ENCODE assay signal across 10 cellular contexts in the genomic region with DNA sequence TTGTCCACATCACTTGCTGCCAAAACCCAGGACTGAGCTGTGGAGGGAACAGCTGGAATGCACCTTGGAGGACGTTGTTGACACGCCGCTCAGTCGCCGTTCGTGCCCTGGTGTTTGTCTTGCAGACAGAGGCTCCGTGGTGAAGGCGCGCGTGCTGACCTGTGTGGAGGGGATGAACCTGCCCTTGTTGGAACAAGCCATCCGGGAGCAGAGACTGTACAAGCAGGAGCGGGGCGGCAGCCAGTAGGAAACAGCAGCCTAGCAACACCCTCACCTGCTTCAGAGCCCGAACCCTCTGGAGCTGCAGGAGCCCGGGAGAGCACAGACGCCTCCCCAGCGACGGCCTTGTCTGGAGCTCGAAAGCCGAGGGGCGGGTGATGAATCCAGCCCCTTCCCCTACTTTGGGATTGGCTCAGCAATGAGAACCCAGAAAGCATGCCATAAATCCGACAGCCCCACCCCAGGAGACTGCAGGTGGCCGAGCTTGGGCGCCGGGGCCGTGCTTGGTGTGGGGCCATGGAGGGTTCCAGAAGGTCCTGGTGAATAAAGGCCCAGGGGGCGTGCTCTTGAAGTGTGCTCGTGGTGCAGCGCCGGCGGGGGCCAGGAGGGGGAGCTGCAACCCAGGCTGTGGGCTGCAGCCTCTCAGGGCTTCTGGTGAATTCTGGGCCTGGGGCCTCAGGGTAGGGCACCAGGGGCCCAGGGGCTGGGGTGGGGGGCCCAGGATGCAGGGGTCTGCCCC. TPM values are rescaled to one million over a fixed set of nuclear protein-coding genes. Genes with fewer than 3 reads are reported as not detected.
A peak's percentile ranks its signal among the peaks of the same experiment; 100 is the strongest.
DNase-seq lines count a peak whose midpoint lies in the region; ATAC-seq, FAIRE-seq and TF ChIP-seq lines count a peak whose summit lies in the region.
"Had no signal": no experiment of that assay in that cellular context is flagged by ENCODE, and none has a peak within 500 bp of the region (broad histone marks: within the 10 kb centered on the region; RNA-seq: fewer than 3 reads in every experiment).

No MANE protein-coding gene starts in this region.

- H3K9me3 Mint-ChIP-seq in WTC11: no peaks in the 10 kb centered on the region
- no peaks in the 10 kb centered on the region for H3K9me3 Mint-ChIP-seq in stimulated activated effector memory CD8-positive, alpha-beta T cell treated with anti-CD3 and anti-CD28 coated beads, Interleukin-12 subunit alpha, Interleukin-12 subunit beta, amount 100 ng/mL, for 72 hours
- H3K9me3 Mint-ChIP-seq: stimulated activated naive CD8-positive, alpha-beta T cell treated with anti-CD3 and anti-CD28 coated beads, Interleukin-15, Interleukin-2, amounts not matched to agents 100 ng/mL and 50 ng/mL, for 24 hours had no signal

- TF ChIP-seq RAD21 in IMR-90 (IDR thresholded peaks at IDR 0.05; ENCODE audit: low read length): peak; percentile 65

- H3K9me3 ChIP-seq in IMR-90 (ENCODE audit: control insufficient read depth, insufficient read depth, low read length) (no peaks in the 10 kb centered on the region), lower lobe of right lung (no peaks in the 10 kb centered on the region), aorta (ENCODE audit: control insufficient read depth, low read length) (no peaks in the 10 kb centered on the region)

- intact Hi-C loops in IMR-90 (cut with micrococcal nuclease): no loop called here
- intact Hi-C loops in lower lobe of right lung (cut with DNase I): loop anchor here (10.0 kb wide), 1 partner anchor 95 kb away; the partner anchor contains the start of gene MRPL38
- intact Hi-C loops in aorta (cut with DNase I): loop anchor here in 1 of 2 donors (5.0 kb wide), 1 partner anchor 93 kb away; no protein-coding TSS in a partner anchor

- CTCF ChIA-PET in IMR-90 (lab: Yijun Ruan, JAX) (interaction anchor here (0.6 to 1.3 kb wide), 2 partner anchors 95 to 394 kb away, joined by 4 read pairs; no protein-coding TSS in a partner anchor), WTC11 (lab: Charles Lee) (interaction anchor here (0.5 to 6.0 kb wide), 58 partner anchors 9 to 397 kb away, joined by 3 to 112 read pairs (median 4); partner anchors contain the start of genes ACOX1, FBF1, GALR2 and MRPL38)

- no peak overlapping the region for H2AK9ac ChIP-seq in IMR-90 (replicated peaks; ENCODE audit: low read depth, low read length, poor library complexity)

- H3K4me3 Mint-ChIP-seq in WTC11: no peak overlapping the region
- H3K4me3 Mint-ChIP-seq in stimulated activated effector memory CD8-positive, alpha-beta T cell treated with anti-CD3 and anti-CD28 coated beads, Interleukin-12 subunit alpha, Interleukin-12 subunit beta, amount 100 ng/mL, for 72 hours: no peak overlapping the region
- H3K4me3 Mint-ChIP-seq: stimulated activated naive CD8-positive, alpha-beta T cell treated with anti-CD3 and anti-CD28 coated beads, Interleukin-15, Interleukin-2, amounts not matched to agents 100 ng/mL and 50 ng/mL, for 24 hours had no signal

- dilution Hi-C loops in IMR-90 (cut with HindIII; ENCODE audit: low sequenced_read_pairs, unreplicated experiment): no loop called here

- H3K4me3 ChIP-seq in IMR-90 (ENCODE audit: insufficient read depth, low read depth, low read length) (no peak overlapping the region), bronchial epithelial cell (ENCODE audit: low read depth, low read length) (no peak overlapping the region), lower lobe of right lung (no peak overlapping the region), aorta (ENCODE audit: low read length in 2 of 2) (no peak overlapping the region)

- H2BK15ac ChIP-seq in IMR-90 (ENCODE audit: low read depth, low read length): no peak overlapping the region

- H3K79me1 ChIP-seq in IMR-90 (ENCODE audit: low read depth in 1 of 2, low read length in 2 of 2): peaks cover 0 to 7% of the 10 kb centered on the region in 2 experiments; a peak in 1 of 4 replicates

- H4K91ac ChIP-seq in IMR-90 (ENCODE audit: insufficient read depth, low read depth, low read length): no peak overlapping the region

- no peak overlapping the region for H2BK5ac ChIP-seq in IMR-90 (ENCODE audit: low read depth, low read length, poor library complexity, severe bottlenecking)

- peak; percentile 17 for DNase-seq in COR-L47 (lab: John Stamatoyannopoulos, UW)
- peak; percentile 16 for DNase-seq in IMR-90
- peak; percentile 90 for DNase-seq in WTC11 (ENCODE audit: low spot score)
- peak; percentile 26 for DNase-seq in bronchial epithelial cell (ENCODE audit: low read depth)
- peak; percentile 68 for DNase-seq in lower lobe of right lung
- DNase-seq in stimulated activated effector memory CD8-positive, alpha-beta T cell treated with anti-CD3 and anti-CD28 coated beads, Interleukin-12 subunit alpha, Interleukin-12 subunit beta, amount 100 ng/mL, for 72 hours (ENCODE audit: low spot score in 2 of 2): peak; percentile 60 to 86
- DNase-seq in aorta: no peak

- H3K27ac Mint-ChIP-seq in WTC11: no peak overlapping the region; the same call in 1 of the 2 replicates
- no peak overlapping the region for H3K27ac Mint-ChIP-seq in stimulated activated effector memory CD8-positive, alpha-beta T cell treated with anti-CD3 and anti-CD28 coated beads, Interleukin-12 subunit alpha, Interleukin-12 subunit beta, amount 100 ng/mL, for 72 hours
- H3K27ac Mint-ChIP-seq: stimulated activated naive CD8-positive, alpha-beta T cell treated with anti-CD3 and anti-CD28 coated beads, Interleukin-15, Interleukin-2, amounts not matched to agents 100 ng/mL and 50 ng/mL, for 24 hours had no signal

- TF ChIP-seq CTCF in IMR-90 (conservative IDR thresholded peaks at IDR 0.05; ENCODE audit: low read depth, low read length) (peak; percentile 66), WTC11 (IDR thresholded peaks at IDR 0.05) (peak; percentile 81), bronchial epithelial cell (IDR thresholded peaks at IDR 0.05; ENCODE audit: insufficient read depth, low read length, severe bottlenecking) (peak; percentile 89), lower lobe of right lung (IDR thresholded peaks at IDR 0.05) (peak; percentile 67)

- H3K27ac ChIP-seq in IMR-90 (ENCODE audit: insufficient read depth, low read length): no peak overlapping the region
- H3K27ac ChIP-seq in lower lobe of right lung: peak overlapping the region; percentile 18
- H3K27ac ChIP-seq in aorta (ENCODE audit: low read depth in 1 of 2, low read length in 2 of 2): no peak overlapping the region

- no TSS peak for BruUV-seq in IMR-90 (replicated peaks; lab: Mats Ljungman, UMichigan)

- H3K9ac ChIP-seq in IMR-90 (ENCODE audit: low read depth, low read length): no peak overlapping the region

- H3K56ac ChIP-seq in IMR-90 (ENCODE audit: extremely low read depth, insufficient read depth, low read length): no peak overlapping the region

- H3K36me3 ChIP-seq in IMR-90 (ENCODE audit: control insufficient read depth, insufficient read depth, low read length): peaks cover 7% of the 10 kb centered on the region; the same call in 1 of the 2 replicates
- peaks cover 3% of the 10 kb centered on the region for H3K36me3 ChIP-seq in bronchial epithelial cell (ENCODE audit: control insufficient read depth, insufficient read depth, low read length)
- H3K36me3 ChIP-seq in lower lobe of right lung: peaks cover 22% of the 10 kb centered on the region
- peaks cover 0 to 1% of the 10 kb centered on the region in 2 donors for H3K36me3 ChIP-seq in aorta (ENCODE audit: control insufficient read depth in 1 of 2, insufficient read depth in 2 of 2, low read length in 1 of 2)

- H3K23ac ChIP-seq in IMR-90 (ENCODE audit: low read depth, low read length): no peak overlapping the region

- no peak overlapping the region for H3K4ac ChIP-seq in IMR-90 (ENCODE audit: low read depth, low read length)

- no peaks in the 10 kb centered on the region for H3K27me3 Mint-ChIP-seq in WTC11 (ENCODE audit: low read depth)
- H3K27me3 Mint-ChIP-seq: stimulated activated naive CD8-positive, alpha-beta T cell treated with anti-CD3 and anti-CD28 coated beads, Interleukin-15, Interleukin-2, amounts not matched to agents 100 ng/mL and 50 ng/mL, for 24 hours had no signal

- H4K20me1 ChIP-seq in IMR-90 (ENCODE audit: insufficient read depth, low read length): no peaks in the 10 kb centered on the region

- H3K4me1 ChIP-seq in IMR-90 (ENCODE audit: control insufficient read depth, insufficient read depth, low read length): peaks cover 11% of the 10 kb centered on the region
- H3K4me1 ChIP-seq in lower lobe of right lung: peaks cover 48% of the 10 kb centered on the region
- no peaks in the 10 kb centered on the region for H3K4me1 ChIP-seq in aorta (ENCODE audit: control insufficient read depth in 1 of 2, insufficient read depth in 2 of 2, low read length in 2 of 2)

- H3K14ac ChIP-seq in IMR-90 (replicated peaks; ENCODE audit: low read depth, low read length): no peak overlapping the region

- H2BK120ac ChIP-seq in IMR-90 (ENCODE audit: low read depth, low read length): no peak overlapping the region

- H3K18ac ChIP-seq in IMR-90 (ENCODE audit: low read depth, low read length): no peak overlapping the region

- H2AFZ ChIP-seq in IMR-90 (replicated peaks; ENCODE audit: low read length, poor library complexity): no peak overlapping the region

- H3K27me3 ChIP-seq in IMR-90 (ENCODE audit: control insufficient read depth, insufficient read depth, low read length) (no peaks in the 10 kb centered on the region), bronchial epithelial cell (ENCODE audit: control insufficient read depth, insufficient read depth, low read length) (no peaks in the 10 kb centered on the region), lower lobe of right lung (ENCODE audit: low read depth) (no peaks in the 10 kb centered on the region), aorta (ENCODE audit: control insufficient read depth in 1 of 2, insufficient read depth in 2 of 2, low read length in 1 of 2) (no peaks in the 10 kb centered on the region)

- no peak overlapping the region for H2AK5ac ChIP-seq in IMR-90 (ENCODE audit: low read depth, low read length)

- no peak for FAIRE-seq in bronchial epithelial cell (lab: Jason Lieb, UNC)

- no peak overlapping the region for H4K8ac ChIP-seq in IMR-90 (ENCODE audit: low read depth in 2 of 2, low read length in 2 of 2)

- H3K36me3 Mint-ChIP-seq in WTC11: no peaks in the 10 kb centered on the region
- H3K36me3 Mint-ChIP-seq in stimulated activated effector memory CD8-positive, alpha-beta T cell treated with anti-CD3 and anti-CD28 coated beads, Interleukin-12 subunit alpha, Interleukin-12 subunit beta, amount 100 ng/mL, for 72 hours: peaks cover 16% of the 10 kb centered on the region

- in situ Hi-C loops in IMR-90 (cut with MboI; ENCODE audit: low sequenced_read_pairs): no loop called here

- ATAC-seq in IMR-90 (ENCODE audit: low read depth): peak; percentile 72
- ATAC-seq in WTC11: peak; percentile 92
- peak; percentile 50 to 58 for ATAC-seq in lower lobe of right lung
- peak; percentile 72 for ATAC-seq in stimulated activated effector memory CD8-positive, alpha-beta T cell treated with anti-CD3 and anti-CD28 coated beads, Interleukin-12 subunit alpha, Interleukin-12 subunit beta, amount 100 ng/mL, for 72 hours
- ATAC-seq in HG03457 (IDR thresholded peaks at IDR 0.05; ENCODE audit: unreplicated experiment): no peak
- no peak for ATAC-seq in aorta (ENCODE audit: low FRiP score)

- H2BK20ac ChIP-seq in IMR-90 (ENCODE audit: low read depth, low read length): no peak overlapping the region

- no peak for TF ChIP-seq POLR2A in IMR-90 (IDR thresholded peaks at IDR 0.05; ENCODE audit: low read depth, low read length)

- peaks cover 7% of the 10 kb centered on the region; the same call in 1 of the 2 replicates for H3K9me1 ChIP-seq in IMR-90 (ENCODE audit: insufficient read depth, low read length)

- WGBS in IMR-90 (ENCODE audit: extremely low coverage in 2 of 2, insufficient read length in 1 of 2), 2 experiments: 81% methylated on average over 5 of the region's 31 CpGs; no CpG with 5 or more reads in 1 of the 2 experiments
- 76 to 77% methylated on average over 31 of the region's 31 CpGs for WGBS in aorta, 2 donors

- peaks cover 14% of the 10 kb centered on the region for H3K4me1 Mint-ChIP-seq in WTC11
- H3K4me1 Mint-ChIP-seq in stimulated activated effector memory CD8-positive, alpha-beta T cell treated with anti-CD3 and anti-CD28 coated beads, Interleukin-12 subunit alpha, Interleukin-12 subunit beta, amount 100 ng/mL, for 72 hours: peaks cover 18% of the 10 kb centered on the region

- H3K4me2 ChIP-seq in IMR-90 (ENCODE audit: low read depth, low read length): no peak overlapping the region

- POLR2A ChIA-PET in IMR-90 (lab: Charles Lee; ENCODE audit: unreplicated experiment) (no interaction called here), WTC11 (lab: Charles Lee) (no interaction called here)

- no peak overlapping the region for H4K5ac ChIP-seq in IMR-90 (ENCODE audit: low read depth, low read length)

RNA-seq across cellular contexts. Expression of gene CDK3, which starts 0.5 kb away (rescaled TPM):
- 0.56 and 0.72 TPM in 2 replicates for total RNA-seq in IMR-90 (2012; rRNA removed)
- polyA plus RNA-seq in IMR-90 (2012; rRNA removed): 6.7 and 8.8 TPM in 2 replicates
- 1.7 and 2.4 TPM in 2 replicates for polyA plus RNA-seq in IMR-90 (2012; cell fraction: cytosol; rRNA removed)
- 68.1 and 111 TPM in 2 replicates for polyA plus RNA-seq in IMR-90 (2012; cell fraction: nucleus; rRNA removed; ENCODE audit: low replicate concordance)
- 9.5 to 11.3 TPM (median 10.2 TPM) in 3 replicates for total RNA-seq in WTC11 (2021)
- total RNA-seq in bronchial epithelial cell: 0.64 and 1.3 TPM in 2 replicates
- 8.4 TPM for total RNA-seq in lower lobe of right lung
- 1 to 10 TPM; 3.5 to 7.2 TPM for total RNA-seq in aorta
- polyA plus RNA-seq in aorta: 10 to 100 TPM in 1 of 2 donors, 1 to 10 TPM in 1; 3.9 to 24.0 TPM

RNA-seq across cellular contexts. Expression of gene TEN1, which starts 21.1 kb away (rescaled TPM):
- total RNA-seq in IMR-90 (2012; rRNA removed): 14.7 and 15.6 TPM in 2 replicates
- polyA plus RNA-seq in IMR-90 (2012; rRNA removed): 17.1 and 17.9 TPM in 2 replicates
- polyA plus RNA-seq in IMR-90 (2012; cell fraction: cytosol; rRNA removed): 18.9 and 28.9 TPM in 2 replicates
- 34.0 and 51.0 TPM in 2 replicates for polyA plus RNA-seq in IMR-90 (2012; cell fraction: nucleus; rRNA removed; ENCODE audit: low replicate concordance)
- 15.6 to 18.4 TPM (median 17.2 TPM) in 3 replicates for total RNA-seq in WTC11 (2021)
- total RNA-seq in bronchial epithelial cell: 19.6 and 24.5 TPM in 2 replicates
- total RNA-seq in lower lobe of right lung: 14.6 TPM
- 10 to 100 TPM in 1 of 2 donors, 1 to 10 TPM in 1; 8.9 to 15.1 TPM for total RNA-seq in aorta
- 10 to 100 TPM; 18.8 to 19.7 TPM for polyA plus RNA-seq in aorta

RNA-seq across cellular contexts. Expression of gene ACOX1, which starts 21.2 kb away (rescaled TPM):
- 61.9 and 94.8 TPM in 2 replicates for total RNA-seq in IMR-90 (2012; rRNA removed)
- polyA plus RNA-seq in IMR-90 (2012; rRNA removed): 14.9 and 16.1 TPM in 2 replicates
- 6.6 and 12.3 TPM in 2 replicates for polyA plus RNA-seq in IMR-90 (2012; cell fraction: cytosol; rRNA removed)
- polyA plus RNA-seq in IMR-90 (2012; cell fraction: nucleus; rRNA removed; ENCODE audit: low replicate concordance): 13.2 and 21.8 TPM in 2 replicates
- 32.4 to 40.9 TPM (median 32.5 TPM) in 3 replicates for total RNA-seq in WTC11 (2021)
- 39.8 and 49.5 TPM in 2 replicates for total RNA-seq in bronchial epithelial cell
- 67.1 TPM for total RNA-seq in lower lobe of right lung
- 10 to 100 TPM; 41.5 to 48.8 TPM for total RNA-seq in aorta
- 10 to 100 TPM; 14.6 to 16.2 TPM for polyA plus RNA-seq in aorta

RNA-seq across cellular contexts. Expression of gene EVPL, which starts 26.9 kb away (rescaled TPM):
- total RNA-seq in IMR-90 (2012; rRNA removed): not detected in 2 replicates
- not detected in 2 replicates for polyA plus RNA-seq in IMR-90 (2012; rRNA removed)
- polyA plus RNA-seq in IMR-90 (2012; cell fraction: cytosol; rRNA removed): not detected in 2 replicates
- 0.01 TPM in 1 of 2 replicates, not detected in the other for polyA plus RNA-seq in IMR-90 (2012; cell fraction: nucleus; rRNA removed; ENCODE audit: low replicate concordance)
- 0.46 to 1.3 TPM (median 0.62 TPM) in 3 replicates for total RNA-seq in WTC11 (2021)
- 27.1 and 93.3 TPM in 2 replicates for total RNA-seq in bronchial epithelial cell
- total RNA-seq in lower lobe of right lung: 36.8 TPM
- under 1 TPM; 0.16 to 0.21 TPM for total RNA-seq in aorta
- 10 to 100 TPM in 1 of 2 donors, under 1 TPM in 1; 0.10 to 12.5 TPM for polyA plus RNA-seq in aorta
- total RNA-seq: RPMI7951 had no signal

RNA-seq across cellular contexts. Expression of gene FBF1, which starts 59.3 kb away (rescaled TPM):
- total RNA-seq in IMR-90 (2012; rRNA removed) (4.5 and 5.3 TPM in 2 replicates), WTC11 (2021) (19.8 to 23.7 TPM (median 21.0 TPM) in 3 replicates), bronchial epithelial cell (10.5 and 16.0 TPM in 2 replicates), lower lobe of right lung (13.1 TPM), aorta (10 to 100 TPM in 1 of 2 donors, 1 to 10 TPM in 1; 5.5 to 12.2 TPM)
- polyA plus RNA-seq in IMR-90 (2012; rRNA removed) (8.0 and 9.3 TPM in 2 replicates), aorta (10 to 100 TPM in 1 of 2 donors, 1 to 10 TPM in 1; 1.0 to 21.6 TPM)
- polyA plus RNA-seq in IMR-90 (2012; cell fraction: cytosol; rRNA removed): 3.6 and 4.2 TPM in 2 replicates
- polyA plus RNA-seq in IMR-90 (2012; cell fraction: nucleus; rRNA removed; ENCODE audit: low replicate concordance): 53.0 and 87.6 TPM in 2 replicates

Comparison
In these comparisons a context has a peak if more than half of its experiments do, and no peak if none do; other contexts are left out.
1. DNase-seq: peak in COR-L47 (single experiment), IMR-90 (single experiment), WTC11 (single experiment), bronchial epithelial cell (single experiment), lower lobe of right lung (single experiment) and stimulated activated effector memory CD8-positive, alpha-beta T cell treated with anti-CD3 and anti-CD28 coated beads, Interleukin-12 subunit alpha, Interleukin-12 subunit beta, amount 100 ng/mL, for 72 hours (2 of 2); none in aorta (0 of 2).
2. ATAC-seq: peak in IMR-90 (single experiment), WTC11 (single experiment), lower lobe of right lung (2 of 2) and stimulated activated effector memory CD8-positive, alpha-beta T cell treated with anti-CD3 and anti-CD28 coated beads, Interleukin-12 subunit alpha, Interleukin-12 subunit beta, amount 100 ng/mL, for 72 hours (single experiment); none in HG03457 (single experiment) and aorta (single experiment).
3. Peak in every context shown above with its lines, with median percentiles within 50 percentile points of each other: CTCF ChIP-seq.